In the genomic region with DNA sequence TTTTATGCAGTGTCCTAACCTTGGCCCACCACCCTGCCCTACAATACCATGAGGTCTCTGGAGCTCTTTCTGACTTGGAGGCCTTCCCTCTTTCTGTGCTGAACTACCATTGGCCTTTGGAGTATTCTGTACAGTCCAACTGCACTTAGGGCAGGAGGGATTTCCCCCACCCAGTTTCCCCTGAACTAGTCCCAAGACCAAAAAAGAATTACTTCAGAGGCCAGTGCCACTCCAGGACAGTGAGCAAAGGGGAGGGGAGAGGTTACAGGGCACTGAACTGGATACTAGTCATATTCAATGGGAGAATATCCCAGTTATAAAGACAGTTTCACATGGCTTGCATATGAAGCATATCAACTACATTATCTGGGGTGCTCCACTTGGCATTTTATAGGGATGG, we compare ENCODE assay signal across 28 cellular contexts. TPM values are rescaled to one million over a fixed set of nuclear protein-coding genes. Genes with fewer than 3 reads are reported as not detected.
"Had no signal": no experiment of that assay in that cellular context is flagged by ENCODE, and none has a peak within 500 bp of the region (broad histone marks: within the 10 kb centered on the region; RNA-seq: fewer than 3 reads in every experiment).

No MANE protein-coding gene starts in this region.

- ATAC-seq: stimulated activated effector memory CD8-positive, alpha-beta T cell treated with anti-CD3 and anti-CD28 coated beads, Interleukin-12 subunit alpha, Interleukin-12 subunit beta, amount 100 ng/mL, for 72 hours; stimulated activated memory B cell treated with anti-CD40 and anti-IgM and Interleukin-4, amounts not matched to agents 10 μg/mL and 1 μg/mL and 100 μg/mL, for 72 hours; stimulated activated naive B cell treated with anti-CD40 and anti-IgM and Interleukin-4, amounts not matched to agents 10 μg/mL and 1 μg/mL and 100 μg/mL, for 72 hours; stimulated activated naive CD8-positive, alpha-beta T cell treated with anti-CD3 and anti-CD28 coated beads, Interleukin-15, amount 100 ng/mL, for 72 hours; stimulated activated naive CD8-positive, alpha-beta T cell treated with anti-CD3 and anti-CD28 coated beads, Interleukin-15, Interleukin-2, amounts not matched to agents 100 U/mL and 50 U/mL, for 24 hours; upper lobe of right lung had no signal

- H3K27ac ChIP-seq: stomach, suprapubic skin, testis, thoracic aorta, thyroid gland, tibial artery, tibial nerve, transverse colon, upper lobe of left lung, upper lobe of right lung, uterus, vagina had no signal

- H3K4me3 ChIP-seq: stomach, suprapubic skin, testis, thoracic aorta, thyroid gland, tibial artery, tibial nerve, transverse colon, upper lobe of left lung, upper lobe of right lung, uterus, vagina had no signal

- H3K36me3 ChIP-seq: stomach, suprapubic skin, thoracic aorta, thyroid gland, tibial artery, tibial nerve, transverse colon, upper lobe of left lung, upper lobe of right lung, uterus, vagina had no signal

- H3K4me1 ChIP-seq: stomach, suprapubic skin, testis, thyroid gland, tibial artery, tibial nerve, transverse colon, upper lobe of left lung, upper lobe of right lung, uterus, vagina had no signal

- H3K27me3 ChIP-seq: stomach, suprapubic skin, testis, thyroid gland, tibial artery, tibial nerve, transverse colon, upper lobe of left lung, upper lobe of right lung, uterus, vagina had no signal

- H3K9me3 ChIP-seq: testis, thyroid gland, uterus, vagina had no signal

- DNase-seq: stimulated activated CD4-positive, alpha-beta T cell treated with anti-CD3 and anti-CD28 coated beads, Interleukin-2, amount 100 ng/mL, for 48 hours; stimulated activated CD4-positive, alpha-beta T cell treated with anti-CD3 and anti-CD28 coated beads, Interleukin-4, amount 100 ng/mL, for 1 hour; stimulated activated CD4-positive, alpha-beta T cell treated with anti-CD3 and anti-CD28 coated beads, Interleukin-4, amount 100 ng/mL, for 24 hours; stimulated activated CD4-positive, alpha-beta T cell treated with anti-CD3 and anti-CD28 coated beads, Interleukin-4, amount 100 ng/mL, for 4 hours; stimulated activated CD8-positive, alpha-beta memory T cell treated with anti-CD3 and anti-CD28 coated beads, Interleukin-4, amount 100 ng/mL, for 48 hours; stimulated activated naive B cell treated with anti-CD40 and anti-IgM and Interleukin-4, amounts not matched to agents 10 μg/mL and 1 μg/mL and 100 μg/mL, for 72 hours; stimulated activated naive CD4-positive, alpha-beta T cell; stimulated activated naive CD4-positive, alpha-beta T cell treated with Interleukin-2 at 50 U/mL for 16 hours; stimulated activated naive CD8-positive, alpha-beta T cell treated with anti-CD3 and anti-CD28 coated beads, Interleukin-15, amount 100 ng/mL, for 72 hours; stimulated activated naive CD8-positive, alpha-beta T cell treated with anti-CD3 and anti-CD28 coated beads, Interleukin-15, Interleukin-2, amounts not matched to agents 100 U/mL and 50 U/mL, for 24 hours; stomach; testis; thyroid gland; tibial artery; transverse colon; trophoblast cell; upper lobe of left lung; upper lobe of right lung; uterus had no signal

RNA-seq across cellular contexts. Expression of gene SLCO1A2, which starts 6.1 kb away (rescaled TPM):
- total RNA-seq: stomach, subcutaneous adipose tissue, suprapubic skin, thoracic aorta, transverse colon, ureter, urinary bladder, uterus, vagina had no signal

RNA-seq across cellular contexts. Expression of gene IAPP, which starts 44.1 kb away (rescaled TPM):
- total RNA-seq: stomach, subcutaneous adipose tissue, suprapubic skin, testis, thoracic aorta, thyroid gland, tibial nerve, transverse colon, upper lobe of left lung, upper lobe of right lung, ureter, urinary bladder, uterus, vagina had no signal
